In the genomic region with DNA sequence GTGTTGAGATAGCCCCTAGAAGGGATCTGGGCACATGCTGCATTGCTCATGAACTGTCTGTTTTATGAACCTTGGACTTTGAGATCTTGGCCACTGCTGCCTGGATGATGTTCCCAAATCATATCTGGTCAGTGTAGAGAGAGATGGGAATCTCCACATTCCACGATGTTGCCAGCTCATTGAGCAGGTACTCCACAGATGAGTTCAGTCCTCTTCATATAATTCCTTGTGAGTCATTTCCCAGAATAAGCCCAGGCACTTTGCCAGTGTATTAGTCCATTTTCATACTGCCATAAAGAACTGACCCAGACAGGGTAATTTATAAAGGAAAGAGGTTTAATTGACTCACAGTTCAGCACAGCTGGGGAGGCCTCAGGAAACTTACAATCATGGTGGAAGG, we compare ENCODE assay signal across 13 cellular contexts.
DNase-seq lines count a peak whose midpoint lies in the region; ATAC-seq and TF ChIP-seq lines count a peak whose summit lies in the region.
"Had no signal": no experiment of that assay in that cellular context is flagged by ENCODE, and none has a peak within 500 bp of the region (broad histone marks: within the 10 kb centered on the region; RNA-seq: fewer than 3 reads in every experiment).

No MANE protein-coding gene starts in this region.

- no peak overlapping the region for H3K18ac ChIP-seq in trophoblast cell (ENCODE audit: low read length)

- H3K14ac ChIP-seq in trophoblast cell (ENCODE audit: low read length), result no peak overlapping the region

- no peak overlapping the region for H2BK12ac ChIP-seq in trophoblast cell (ENCODE audit: low read length)

- no peaks in the 10 kb centered on the region for H3K27me3 ChIP-seq in trophoblast cell (ENCODE audit: insufficient read depth, low read length)

- no peak overlapping the region for H3K4ac ChIP-seq in trophoblast cell (ENCODE audit: low read depth, low read length)

- no peaks in the 10 kb centered on the region for H3K79me2 ChIP-seq in trophoblast cell (ENCODE audit: control insufficient read depth, insufficient read depth, low read length, poor library complexity)

- TF ChIP-seq CTCF in RWPE1 (conservative IDR thresholded peaks at IDR 0.05; ENCODE audit: low read depth) (no peak), epithelial cell of proximal tubule (conservative IDR thresholded peaks at IDR 0.05; ENCODE audit: low read depth, low read length) (no peak)

- H2AFZ ChIP-seq in trophoblast cell (ENCODE audit: insufficient read depth, low read length, poor library complexity), result no peak overlapping the region

- H3K4me2 ChIP-seq in trophoblast cell (ENCODE audit: low read length), result no peak overlapping the region

- POLR2A ChIA-PET in RWPE1 (lab: Yijun Ruan, JAX; ENCODE audit: low non-redundant PET), result interaction anchor here (0.7 kb wide), 1 partner anchor 37 kb away, joined by 3 read pairs; no protein-coding TSS in a partner anchor

- H4K91ac ChIP-seq in trophoblast cell (ENCODE audit: low read depth, low read length), result no peak overlapping the region

- peaks cover 0 to 2% of the 10 kb centered on the region in 2 experiments for H3K4me1 ChIP-seq in trophoblast cell (ENCODE audit: control insufficient read depth in 1 of 2, insufficient read depth in 2 of 2, low read length in 2 of 2)

- peak; percentile 86 for DNase-seq in GM04503 (ENCODE audit: low read depth)
- DNase-seq in RWPE1 (ENCODE audit: low spot score), result peak; percentile 72
- DNase-seq in epithelial cell of proximal tubule (ENCODE audit: low read depth), result peak; percentile 78
- peak; percentile 73 to 79 for DNase-seq in trophoblast cell
- DNase-seq in T-helper 9 cell, result no peak
- no peak for DNase-seq in NCI-H1436 (lab: John Stamatoyannopoulos, UW)
- no peak for DNase-seq in NCI-H774 (lab: John Stamatoyannopoulos, UW)
- DNase-seq: activated CD4-positive, alpha-beta memory T cell treated with anti-CD3 and anti-CD28 coated beads for 36 hours; DMS79 treated with DMSO at 0.1 percent for 48 hours; NCI-H748 treated with DMSO at 0.1 percent for 48 hours; T-cell had no signal

- H3K79me1 ChIP-seq in trophoblast cell (ENCODE audit: low read length), result no peaks in the 10 kb centered on the region

- CTCF ChIA-PET in RWPE1 (lab: Yijun Ruan, JAX), result interaction anchor here (0.6 kb wide), 1 partner anchor 18 kb away, joined by 4 read pairs; no protein-coding TSS in a partner anchor

- no peak overlapping the region for H2BK120ac ChIP-seq in trophoblast cell (ENCODE audit: insufficient read depth, low read length, poor library complexity)

- H3K4me3 ChIP-seq in epithelial cell of proximal tubule (ENCODE audit: low read depth, low read length), result no peak overlapping the region
- no peak overlapping the region for H3K4me3 ChIP-seq in trophoblast cell (ENCODE audit: low read depth, low read length)
- H3K4me3 ChIP-seq: thoracic aorta had no signal

- H4K8ac ChIP-seq in trophoblast cell (ENCODE audit: low read depth, low read length), result no peak overlapping the region

- no peak overlapping the region for H2AK5ac ChIP-seq in trophoblast cell (ENCODE audit: low read length)

- H3K23ac ChIP-seq in trophoblast cell (ENCODE audit: low read length), result no peak overlapping the region

- no peaks in the 10 kb centered on the region for H3K36me3 ChIP-seq in trophoblast cell (ENCODE audit: control insufficient read depth in 1 of 2, insufficient read depth in 2 of 2, low read length in 2 of 2)
- H3K36me3 ChIP-seq: thoracic aorta had no signal

- no peaks in the 10 kb centered on the region for H3K9me3 ChIP-seq in trophoblast cell (ENCODE audit: insufficient read depth, low read depth, low read length)
- H3K9me3 ChIP-seq: thoracic aorta had no signal

- H3K27ac ChIP-seq in RWPE1 (no peak overlapping the region), trophoblast cell (ENCODE audit: low read depth, low read length) (no peak overlapping the region)
- H3K27ac ChIP-seq: thoracic aorta had no signal

- H2BK5ac ChIP-seq in trophoblast cell (ENCODE audit: low read depth, low read length, poor library complexity), result no peak overlapping the region

- no CpG with 5 or more reads among the region's 1 CpG for WGBS in trophoblast cell (ENCODE audit: extremely low coverage, insufficient coverage, insufficient read length)

- no peak for ATAC-seq in GM21786 (IDR thresholded peaks at IDR 0.05; ENCODE audit: unreplicated experiment)
- ATAC-seq: T-cell had no signal

- H4K12ac ChIP-seq in trophoblast cell (ENCODE audit: low read depth, low read length), result no peak overlapping the region

- H3K9ac ChIP-seq in trophoblast cell (ENCODE audit: low read length), result no peak overlapping the region

Comparison
In these comparisons a context has a peak if more than half of its experiments do, and no peak if none do; other contexts are left out.
1. DNase-seq: peak in GM04503 (single experiment), RWPE1 (single experiment), epithelial cell of proximal tubule (single experiment) and trophoblast cell (2 of 2); none in T-helper 9 cell (single experiment), NCI-H1436 (single experiment) and NCI-H774 (single experiment).